16 cellular contexts compared by ENCODE assay signal in genomic region chr15:63251701-63252100, GRCh38.
"Had no signal": no experiment of that assay in that cellular context is flagged by ENCODE, and none has a peak within 500 bp of the region (broad histone marks: within the 10 kb centered on the region; RNA-seq: fewer than 3 reads in every experiment).

No MANE protein-coding gene starts in this region.

- H3K27me3 Mint-ChIP-seq: activated naive CD8-positive, alpha-beta T cell; T-helper 17 cell had no signal

- H3K4me2 ChIP-seq: neural progenitor cell had no signal

- H3K27ac Mint-ChIP-seq: neural progenitor cell had no signal

- H3K27me3 ChIP-seq: dorsolateral prefrontal cortex, esophagus muscularis mucosa, heart right ventricle, neural progenitor cell, tibial nerve had no signal

- H3K4me1 ChIP-seq: parathyroid adenoma had no signal

- H3K9me3 Mint-ChIP-seq: activated T-cell treated with anti-CD3 and anti-CD28 coated beads, Interleukin-2, amount 50 U/mL, for 4 hours had no signal

- DNase-seq: activated CD4-positive, alpha-beta T cell treated with anti-CD3 and anti-CD28 coated beads, Interleukin-2, amount 50 U/mL, for 1 hour; activated gamma-delta T cell; activated T-cell treated with anti-CD3 and anti-CD28 coated beads, Interleukin-2, amount 50 U/mL, for 4 hours; anterior cingulate cortex; dorsolateral prefrontal cortex; foreskin melanocyte; heart right ventricle; left ventricle myocardium superior; mesendoderm; T-helper 17 cell had no signal

- H3K79me2 ChIP-seq: parathyroid adenoma had no signal

- H3K9me3 ChIP-seq: esophagus muscularis mucosa, heart right ventricle, tibial nerve had no signal

- H3K4me3 Mint-ChIP-seq: activated naive CD8-positive, alpha-beta T cell; activated T-cell treated with anti-CD3 and anti-CD28 coated beads, Interleukin-2, amount 50 U/mL, for 4 hours; neural progenitor cell; T-helper 17 cell had no signal

- H3K36me3 ChIP-seq: neural progenitor cell had no signal

- H3K4me3 ChIP-seq: dorsolateral prefrontal cortex, esophagus muscularis mucosa, heart right ventricle, neural progenitor cell, skin epidermis, tibial nerve had no signal

- ATAC-seq: activated T-cell treated with anti-CD3 and anti-CD28 coated beads, Interleukin-2, amount 50 U/mL, for 4 hours; heart right ventricle; left ventricle myocardium superior; T-helper 17 cell had no signal

- H2AFZ ChIP-seq: neural progenitor cell, parathyroid adenoma had no signal

- H3K27ac ChIP-seq: dorsolateral prefrontal cortex, esophagus muscularis mucosa, heart right ventricle, neural progenitor cell, parathyroid adenoma, tibial nerve had no signal
